In the genomic region with DNA sequence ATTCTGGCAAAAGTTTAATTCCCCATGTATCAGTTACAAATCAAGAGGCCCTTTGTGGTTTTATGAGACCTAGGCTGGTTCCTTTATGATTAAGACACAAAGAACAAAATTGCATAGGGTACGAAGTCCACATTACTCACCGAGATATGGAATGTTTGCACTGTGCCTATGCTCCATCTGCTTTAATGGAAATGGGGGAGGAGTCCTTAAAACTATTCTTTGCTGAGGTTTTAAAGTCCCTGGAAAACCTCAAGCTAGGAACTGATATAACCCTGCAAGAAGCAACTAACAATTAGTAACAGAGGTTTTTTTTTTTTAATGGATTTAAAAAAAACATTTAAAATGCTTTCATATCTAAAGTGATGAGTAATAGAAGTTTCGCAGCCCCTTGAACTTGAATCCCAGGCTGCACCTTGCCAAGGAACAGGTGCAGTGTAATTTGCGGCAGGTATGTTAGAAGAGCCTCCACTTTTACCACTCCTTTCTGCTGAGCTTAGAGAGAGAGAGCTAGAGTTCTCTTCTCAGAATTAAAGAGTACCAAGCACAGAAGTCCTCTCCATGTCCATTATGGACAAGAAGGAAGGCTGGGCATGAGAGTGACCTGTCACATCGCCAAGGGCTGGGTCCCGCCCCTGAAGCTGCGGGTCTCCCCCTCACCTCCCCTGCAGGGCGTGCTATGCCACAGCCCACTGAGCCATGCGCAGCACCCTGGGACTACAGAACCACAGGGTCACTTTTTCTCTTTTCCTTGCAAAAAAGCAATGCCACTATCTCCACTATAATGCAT, we compare ENCODE assay signal across 9 cellular contexts. TPM values are rescaled to one million over a fixed set of nuclear protein-coding genes. Genes with fewer than 3 reads are reported as not detected.
DNase-seq lines count a peak whose midpoint lies in the region; ATAC-seq and TF ChIP-seq lines count a peak whose summit lies in the region.
"Had no signal": no experiment of that assay in that cellular context is flagged by ENCODE, and none has a peak within 500 bp of the region (broad histone marks: within the 10 kb centered on the region; RNA-seq: fewer than 3 reads in every experiment).

No MANE protein-coding gene starts in this region.

- 66% methylated on average over 9 of the region's 9 CpGs for WGBS in esophagus muscularis mucosa
- 31 to 54% (median 43%) methylated on average over 9 of the region's 9 CpGs for WGBS in spleen, 5 donors

- H3K27me3 ChIP-seq in RWPE2 (ENCODE audit: insufficient read depth, poor library complexity, severe bottlenecking) = no peaks in the 10 kb centered on the region
- no peaks in the 10 kb centered on the region for H3K27me3 ChIP-seq in esophagus muscularis mucosa
- no peaks in the 10 kb centered on the region for H3K27me3 ChIP-seq in spleen (replicated peaks in 1 of 7)

- TF ChIP-seq CTCF in RWPE2 (IDR thresholded peaks at IDR 0.05; ENCODE audit: poor library complexity, severe bottlenecking) = no peak
- TF ChIP-seq CTCF in esophagus muscularis mucosa (IDR thresholded peaks at IDR 0.05) = no peak
- TF ChIP-seq CTCF in spleen (IDR thresholded peaks at IDR 0.05 in 8 of 11, conservative IDR thresholded peaks at IDR 0.05 in 3 of 11) = no peak

- ATAC-seq in RWPE2 (ENCODE audit: low read depth) = peak; percentile 83
- no peak for ATAC-seq in sciatic nerve
- ATAC-seq in GM19452 (IDR thresholded peaks at IDR 0.05; ENCODE audit: unreplicated experiment) = no peak
- ATAC-seq in HG03108 (IDR thresholded peaks at IDR 0.05; ENCODE audit: unreplicated experiment) = no peak

- H3K9me3 ChIP-seq in RWPE2 (ENCODE audit: severe bottlenecking) (no peaks in the 10 kb centered on the region), esophagus muscularis mucosa (no peaks in the 10 kb centered on the region), spleen (no peaks in the 10 kb centered on the region)

- H3K36me3 ChIP-seq in RWPE2 (ENCODE audit: low read depth) (no peaks in the 10 kb centered on the region), esophagus muscularis mucosa (peaks cover 33 to 48% (median 39%) of the 10 kb centered on the region in 4 donors), spleen (peaks cover 9 to 63% (median 44%) of the 10 kb centered on the region in 6 donors)

- peak; percentile 4 for DNase-seq in NCI-H2196 treated with DMSO at 0.1 percent for 48 hours (lab: John Stamatoyannopoulos, UW; ENCODE audit: unreplicated experiment)
- no peak for DNase-seq in NCI-H2196 (lab: John Stamatoyannopoulos, UW; ENCODE audit: unreplicated experiment)
- no peak for DNase-seq in RWPE2 (ENCODE audit: low spot score)
- DNase-seq in esophagus muscularis mucosa (ENCODE audit: extremely low spot score) = peak; percentile 39
- DNase-seq in spleen = no peak
- no peak for DNase-seq in sciatic nerve (ENCODE audit: low spot score)
- DNase-seq: stimulated activated CD8-positive, alpha-beta memory T cell treated with anti-CD3 and anti-CD28 coated beads, Interleukin-4, amount 100 ng/mL, for 48 hours had no signal

- H3K4me3 ChIP-seq in RWPE2 (ENCODE audit: severe bottlenecking) (no peak overlapping the region), esophagus muscularis mucosa (peak overlapping the region; percentile 64 to 75 (median 71)), spleen (peak overlapping the region in 7 of 8 donors; percentile 49 to 84 (median 56))

- TF ChIP-seq POLR2A in esophagus muscularis mucosa (IDR thresholded peaks at IDR 0.05; ENCODE audit: low read depth) = no peak
- no peak for TF ChIP-seq POLR2A in spleen (IDR thresholded peaks at IDR 0.05)

- H3K27ac ChIP-seq in RWPE2 (ENCODE audit: poor library complexity, severe bottlenecking) (peak overlapping the region; percentile 2), esophagus muscularis mucosa (replicated peaks in 1 of 4) (peak overlapping the region in 2 of 4 donors; percentile 95 to 97), spleen (peak overlapping the region in 6 of 8 donors; percentile 10 to 99 (median 97))

- TF ChIP-seq EP300 in esophagus muscularis mucosa (IDR thresholded peaks at IDR 0.05) = no peak

- intact Hi-C loops in esophagus muscularis mucosa (cut with DNase I) = no loop called here
- intact Hi-C loops in spleen (cut with DNase I; ENCODE audit: low total_unique reads) = no loop called here
- intact Hi-C loops in sciatic nerve (cut with DNase I) = no loop called here

- H3K4me1 ChIP-seq in RWPE2 (ENCODE audit: insufficient read depth, poor library complexity, severe bottlenecking) = peaks cover 26% of the 10 kb centered on the region
- H3K4me1 ChIP-seq in esophagus muscularis mucosa = peaks cover 37 to 45% (median 44%) of the 10 kb centered on the region in 4 donors
- H3K4me1 ChIP-seq in spleen = peaks cover 22 to 99% (median 69%) of the 10 kb centered on the region in 6 donors

RNA-seq across cellular contexts. Expression of a gene that starts 2.3 kb away (rescaled TPM):
- total RNA-seq in esophagus muscularis mucosa (100 to 1,000 TPM in 1 of 4 donors, 10 to 100 TPM in 3; 23.3 to 123 (median 29.9) TPM), spleen (100 to 1,000 TPM in 5 of 7 donors, 10 to 100 TPM in 2; 71.2 to 194 (median 106) TPM), sciatic nerve (46.1 TPM)
- 10 to 100 TPM; 54.9 to 64.6 (median 55.0) TPM for polyA plus RNA-seq in spleen

Comparison
In these comparisons a context has a peak if more than half of its experiments do, and no peak if none do; other contexts are left out.
1. DNase-seq: peak in NCI-H2196 treated with DMSO at 0.1 percent for 48 hours (single experiment) and esophagus muscularis mucosa (single experiment); none in NCI-H2196 (single experiment), RWPE2 (single experiment), spleen (single experiment) and sciatic nerve (single experiment).